ENCODE assay signal across 8 cellular contexts in genomic region chr20:49219091-49219923, GRCh38. TPM values are rescaled to one million over a fixed set of nuclear protein-coding genes. Genes with fewer than 3 reads are reported as not detected.
DNase-seq lines count a peak whose midpoint lies in the region; ATAC-seq and TF ChIP-seq lines count a peak whose summit lies in the region.

Gene DDX27 (plus strand): TSS chr20:49219416. CDS start chr20:49219449, 33 bp downstream.

- TF ChIP-seq EP300 in ovary (IDR thresholded peaks at IDR 0.05), result peak; percentile 89

- H3K4me3 ChIP-seq in ovary (peak within 1 kb of the TSS; percentile 84), thyroid gland (replicated peaks in 1 of 3) (peak within 1 kb of the TSS; percentile 37 to 74 (median 52))

- DNase-seq in NCI-H1417 (lab: John Stamatoyannopoulos, UW), result peak; percentile 98 to 100 (median 99)
- peak; percentile 91 to 97 for DNase-seq in SW 1271 (lab: John Stamatoyannopoulos, UW)
- peak; percentile 83 for DNase-seq in activated naive CD8-positive, alpha-beta T cell treated with anti-CD3 and anti-CD28 coated beads, Interleukin-2, amount 50 U/mL, for 16 hours (ENCODE audit: low read depth, low spot score)
- peak; percentile 97 for DNase-seq in Right ventricle myocardium inferior (ENCODE audit: missing footprints)
- peak; percentile 95 to 99 (median 98) for DNase-seq in ovary
- peak; percentile 96 to 97 for DNase-seq in thyroid gland

- no peaks in the 10 kb centered on the region for H3K27me3 ChIP-seq in ovary
- no peaks in the 10 kb centered on the region for H3K27me3 ChIP-seq in thyroid gland

- intact Hi-C loops in Right ventricle myocardium inferior (cut with DNase I), result loop anchor here (2.0 kb wide), 1 partner anchor 31 kb away; the partner anchor contains the start of gene STAU1
- intact Hi-C loops in ovary (cut with DNase I), result loop anchor here in 2 of 4 donors (5.0 kb wide), 1 partner anchor 87 kb away; no protein-coding TSS in a partner anchor
- intact Hi-C loops in thyroid gland (cut with DNase I), result loop anchor here (5.0 kb wide), 1 partner anchor 87 kb away; no protein-coding TSS in a partner anchor

- H3K9me3 ChIP-seq in ovary, result no peaks in the 10 kb centered on the region
- H3K9me3 ChIP-seq in thyroid gland, result no peaks in the 10 kb centered on the region

- peak; percentile 96 for ATAC-seq in HG02678 (IDR thresholded peaks at IDR 0.05; ENCODE audit: unreplicated experiment)
- ATAC-seq in Right ventricle myocardium inferior, result peak; percentile 97

- 0% methylated on average over 46 of the region's 46 CpGs for WGBS in ovary, 3 donors
- 0% methylated on average over 46 of the region's 46 CpGs for WGBS in thyroid gland, 2 donors

- H3K4me1 ChIP-seq in ovary (ENCODE audit: insufficient read depth) (peaks cover 4% of the 10 kb centered on the region), thyroid gland (peaks cover 13 to 18% of the 10 kb centered on the region in 2 donors)

- TF ChIP-seq POLR2A in GM10847 (IDR thresholded peaks at IDR 0.05; ENCODE audit: extremely low read depth, insufficient read length) (peak; percentile 87), ovary (IDR thresholded peaks at IDR 0.05) (peak; percentile 93), thyroid gland (IDR thresholded peaks at IDR 0.05) (peak in 1 of 2 donors; percentile 91)

- TF ChIP-seq CTCF in ovary (IDR thresholded peaks at IDR 0.05), result no peak
- no peak for TF ChIP-seq CTCF in thyroid gland (IDR thresholded peaks at IDR 0.05)

- H3K36me3 ChIP-seq in ovary (no peaks in the 10 kb centered on the region), thyroid gland (peaks cover 21 to 27% of the 10 kb centered on the region in 2 donors)

- H3K27ac ChIP-seq in ovary (peak within 1 kb of the TSS; percentile 5 to 68), thyroid gland (peak within 1 kb of the TSS; percentile 44 to 89 (median 83))

RNA-seq across cellular contexts. Expression of gene DDX27, which starts in this region (rescaled TPM):
- 15.8 TPM for total RNA-seq in Right ventricle myocardium inferior
- 10 to 100 TPM; 30.4 to 44.9 (median 36.8) TPM for total RNA-seq in ovary
- 10 to 100 TPM; 33.7 to 39.5 TPM for polyA plus RNA-seq in ovary
- total RNA-seq in thyroid gland, result 10 to 100 TPM; 30.4 to 45.8 (median 38.2) TPM

Comparison
In these comparisons a context has a peak if more than half of its experiments do, and no peak if none do; other contexts are left out.
1. Peak in every context shown above with its lines: DNase-seq, ATAC-seq, H3K4me3 ChIP-seq and H3K27ac ChIP-seq.